Comparison of ENCODE assay signal across 18 cellular contexts in the genomic region with DNA sequence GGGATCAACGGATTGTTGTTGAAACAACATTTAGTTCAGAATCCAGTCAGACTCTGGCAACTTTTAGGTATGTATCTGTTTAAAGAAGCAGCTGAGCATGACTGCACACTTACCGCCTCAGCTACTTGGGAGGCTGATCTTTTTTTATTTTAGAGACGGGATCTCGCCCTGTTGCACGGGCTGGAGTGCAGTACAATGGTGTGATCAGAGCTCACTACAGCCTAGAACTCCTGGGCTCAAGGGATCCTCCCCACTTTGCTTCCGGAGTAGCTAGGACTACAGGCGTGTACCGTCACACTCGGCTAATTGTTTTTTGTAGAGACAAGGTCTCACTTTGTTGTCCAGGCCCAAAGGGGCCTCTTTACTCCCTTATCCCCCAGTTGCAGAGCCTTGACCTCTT. TPM values are rescaled to one million over a fixed set of nuclear protein-coding genes. Genes with fewer than 3 reads are reported as not detected.
DNase-seq lines count a peak whose midpoint lies in the region; ATAC-seq and TF ChIP-seq lines count a peak whose summit lies in the region.
"Had no signal": no experiment of that assay in that cellular context is flagged by ENCODE, and none has a peak within 500 bp of the region (broad histone marks: within the 10 kb centered on the region; RNA-seq: fewer than 3 reads in every experiment).

No MANE protein-coding gene starts in this region.

- 95 to 98% methylated on average over 8 to 9 of the region's 9 CpGs for WGBS in endodermal cell (ENCODE audit: insufficient coverage in 1 of 2, insufficient read length in 1 of 2), 2 experiments
- WGBS in thyroid gland, 2 donors = 34 to 38% methylated on average over 9 of the region's 9 CpGs

- TF ChIP-seq CTCF in endodermal cell (conservative IDR thresholded peaks at IDR 0.05) = no peak
- TF ChIP-seq CTCF in thyroid gland (IDR thresholded peaks at IDR 0.05) = no peak

- H3K27me3 Mint-ChIP-seq in activated naive CD4-positive, alpha-beta T cell treated with anti-CD3 and anti-CD28 coated beads, Interleukin-2, amount 10 ng/mL, durations not matched to agents 7 days and 5 days = no peaks in the 10 kb centered on the region
- H3K27me3 Mint-ChIP-seq in activated CD4-positive, alpha-beta memory T cell treated with anti-CD3 and anti-CD28 coated beads for 36 hours = no peaks in the 10 kb centered on the region
- peaks cover 7% of the 10 kb centered on the region for H3K27me3 Mint-ChIP-seq in endodermal cell (ENCODE audit: insufficient read depth)
- H3K27me3 Mint-ChIP-seq: dendritic cell treated with granulocyte-macrophage colony-stimulating factor and Interleukin-4, amounts not matched to agents 40 ng/mL and 50 ng/mL, for 4 days had no signal

- DNase-seq in activated naive CD4-positive, alpha-beta T cell treated with anti-CD3 and anti-CD28 coated beads, Interleukin-2, amount 10 ng/mL, durations not matched to agents 7 days and 5 days = no peak
- DNase-seq in activated naive CD4-positive, alpha-beta T cell (lab: John Stamatoyannopoulos, UW) = no peak
- no peak for DNase-seq in activated CD4-positive, alpha-beta memory T cell treated with anti-CD3 and anti-CD28 coated beads for 36 hours
- DNase-seq in endodermal cell (no peak), thyroid gland (peak; percentile 78 to 81), AG08395 (ENCODE audit: low spot score) (no peak), SW 1271 (lab: John Stamatoyannopoulos, UW) (no peak)
- DNase-seq: activated effector memory CD4-positive, alpha-beta T cell treated with anti-CD3 and anti-CD28 coated beads, Interleukin-2, amount 50 U/mL, for 16 hours; gastrocnemius medialis; GOT3; midbrain; NCI-H2171 treated with DMSO at 0.1 percent for 48 hours; NCI-H82; stimulated activated naive CD4-positive, alpha-beta T cell treated with Interleukin-2 at 50 U/mL for 16 hours; upper lobe of right lung had no signal

- H3K4me3 Mint-ChIP-seq in activated naive CD4-positive, alpha-beta T cell treated with anti-CD3 and anti-CD28 coated beads, Interleukin-2, amount 10 ng/mL, durations not matched to agents 7 days and 5 days = peak overlapping the region; percentile 88
- peak overlapping the region; percentile 20 for H3K4me3 Mint-ChIP-seq in activated CD4-positive, alpha-beta memory T cell treated with anti-CD3 and anti-CD28 coated beads for 36 hours
- peak overlapping the region; percentile 84 for H3K4me3 Mint-ChIP-seq in endodermal cell

- TF ChIP-seq POLR2A in thyroid gland (IDR thresholded peaks at IDR 0.05) = no peak

- peaks cover 11% of the 10 kb centered on the region for H3K36me3 Mint-ChIP-seq in activated naive CD4-positive, alpha-beta T cell treated with anti-CD3 and anti-CD28 coated beads, Interleukin-2, amount 10 ng/mL, durations not matched to agents 7 days and 5 days
- peaks cover 17% of the 10 kb centered on the region for H3K36me3 Mint-ChIP-seq in activated CD4-positive, alpha-beta memory T cell treated with anti-CD3 and anti-CD28 coated beads for 36 hours
- peaks cover 32% of the 10 kb centered on the region for H3K36me3 Mint-ChIP-seq in endodermal cell (ENCODE audit: low read depth)

- POLR2A ChIA-PET in activated CD4-positive, alpha-beta memory T cell treated with anti-CD3 and anti-CD28 coated beads for 36 hours (lab: Charles Lee) = no interaction called here

- no peak overlapping the region for H3K9ac ChIP-seq in endodermal cell (ENCODE audit: extremely low read depth, low read length, poor library complexity, severe bottlenecking)

- peaks cover 28% of the 10 kb centered on the region for H3K4me1 Mint-ChIP-seq in activated naive CD4-positive, alpha-beta T cell treated with anti-CD3 and anti-CD28 coated beads, Interleukin-2, amount 10 ng/mL, durations not matched to agents 7 days and 5 days
- peaks cover 21% of the 10 kb centered on the region for H3K4me1 Mint-ChIP-seq in activated CD4-positive, alpha-beta memory T cell treated with anti-CD3 and anti-CD28 coated beads for 36 hours (ENCODE audit: low read depth)
- peaks cover 4% of the 10 kb centered on the region for H3K4me1 Mint-ChIP-seq in endodermal cell

- peaks cover 40% of the 10 kb centered on the region for H3K36me3 ChIP-seq in endodermal cell (ENCODE audit: control insufficient read depth, insufficient read depth, low read length)
- H3K36me3 ChIP-seq in thyroid gland = peaks cover 5 to 24% of the 10 kb centered on the region in 2 donors

- CTCF ChIA-PET in activated naive CD4-positive, alpha-beta T cell treated with anti-CD3 and anti-CD28 coated beads, Interleukin-2, amount 10 ng/mL, durations not matched to agents 7 days and 5 days (lab: Charles Lee) = interaction anchor here (0.8 kb wide), 1 partner anchor 177 kb away, joined by 3 read pairs; no protein-coding TSS in a partner anchor
- CTCF ChIA-PET in activated CD4-positive, alpha-beta memory T cell treated with anti-CD3 and anti-CD28 coated beads for 36 hours (lab: Charles Lee) = interaction anchor here (1.5 to 3.3 kb wide), 2 partner anchors 47 to 270 kb away, joined by 4 to 18 read pairs; no protein-coding TSS in a partner anchor

- no peaks in the 10 kb centered on the region for H3K27me3 ChIP-seq in endodermal cell (ENCODE audit: control insufficient read depth, insufficient read depth, low read length, poor library complexity, severe bottlenecking)
- no peaks in the 10 kb centered on the region for H3K27me3 ChIP-seq in thyroid gland
- H3K27me3 ChIP-seq: gastrocnemius medialis, upper lobe of right lung had no signal

- H3K9me3 ChIP-seq in endodermal cell (ENCODE audit: control insufficient read depth, low read length) (no peaks in the 10 kb centered on the region), thyroid gland (no peaks in the 10 kb centered on the region)
- H3K9me3 ChIP-seq: gastrocnemius medialis, upper lobe of right lung had no signal

- H3K27ac Mint-ChIP-seq in activated naive CD4-positive, alpha-beta T cell treated with anti-CD3 and anti-CD28 coated beads, Interleukin-2, amount 10 ng/mL, durations not matched to agents 7 days and 5 days = no peak overlapping the region
- H3K27ac Mint-ChIP-seq in activated CD4-positive, alpha-beta memory T cell treated with anti-CD3 and anti-CD28 coated beads for 36 hours = no peak overlapping the region
- H3K27ac Mint-ChIP-seq in endodermal cell = no peak overlapping the region
- H3K27ac Mint-ChIP-seq: dendritic cell treated with granulocyte-macrophage colony-stimulating factor and Interleukin-4, amounts not matched to agents 40 ng/mL and 50 ng/mL, for 4 days had no signal

- ATAC-seq in HG03139 (IDR thresholded peaks at IDR 0.05; ENCODE audit: unreplicated experiment) = no peak
- ATAC-seq: gastrocnemius medialis, sciatic nerve, upper lobe of right lung had no signal

- intact Hi-C loops in activated CD4-positive, alpha-beta memory T cell treated with anti-CD3 and anti-CD28 coated beads for 36 hours (cut with micrococcal nuclease) = no loop called here
- intact Hi-C loops in thyroid gland (cut with DNase I) = no loop called here

- H3K4me1 ChIP-seq in endodermal cell (ENCODE audit: control insufficient read depth, insufficient read depth, low read length) (no peaks in the 10 kb centered on the region), thyroid gland (peaks cover 39 to 43% of the 10 kb centered on the region in 2 donors)

- no peak overlapping the region for H3K27ac ChIP-seq in endodermal cell (ENCODE audit: low read depth, low read length)
- peak overlapping the region; percentile 39 to 91 (median 88) for H3K27ac ChIP-seq in thyroid gland
- H3K27ac ChIP-seq: upper lobe of right lung had no signal

- no peaks in the 10 kb centered on the region for H3K9me3 Mint-ChIP-seq in activated naive CD4-positive, alpha-beta T cell treated with anti-CD3 and anti-CD28 coated beads, Interleukin-2, amount 10 ng/mL, durations not matched to agents 7 days and 5 days
- no peaks in the 10 kb centered on the region for H3K9me3 Mint-ChIP-seq in activated CD4-positive, alpha-beta memory T cell treated with anti-CD3 and anti-CD28 coated beads for 36 hours
- no peaks in the 10 kb centered on the region for H3K9me3 Mint-ChIP-seq in endodermal cell
- H3K9me3 Mint-ChIP-seq: dendritic cell treated with granulocyte-macrophage colony-stimulating factor and Interleukin-4, amounts not matched to agents 40 ng/mL and 50 ng/mL, for 4 days had no signal

- H3K4me3 ChIP-seq in endodermal cell (ENCODE audit: low read length) (no peak overlapping the region), thyroid gland (replicated peaks in 1 of 3) (no peak overlapping the region)
- H3K4me3 ChIP-seq: gastrocnemius medialis, upper lobe of right lung had no signal

RNA-seq across cellular contexts. Expression of a gene that starts 2.3 kb away (rescaled TPM):
- 10 to 100 TPM; 67.9 to 70.4 TPM for total RNA-seq in activated CD4-positive, alpha-beta memory T cell treated with anti-CD3 and anti-CD28 coated beads for 36 hours
- 100 to 1,000 TPM; 153 to 156 TPM for total RNA-seq in endodermal cell
- 85.2 TPM for polyA plus RNA-seq in endodermal cell (2013, experiment 1 of 2)
- polyA plus RNA-seq in endodermal cell (2013, experiment 2 of 2) = 78.0 TPM
- 100 to 1,000 TPM; 218 to 392 (median 285) TPM for total RNA-seq in thyroid gland

RNA-seq across cellular contexts. Expression of a gene that starts 20.2 kb away (rescaled TPM):
- 100 to 1,000 TPM; 126 to 133 TPM for total RNA-seq in activated CD4-positive, alpha-beta memory T cell treated with anti-CD3 and anti-CD28 coated beads for 36 hours
- 100 to 1,000 TPM; 118 to 159 TPM for total RNA-seq in endodermal cell
- 99.5 TPM for polyA plus RNA-seq in endodermal cell (2013, experiment 1 of 2)
- 88.3 TPM for polyA plus RNA-seq in endodermal cell (2013, experiment 2 of 2)
- total RNA-seq in thyroid gland = 10 to 100 TPM; 62.1 to 90.4 (median 75.0) TPM

RNA-seq across cellular contexts. Expression of a gene that starts 50.0 kb away (rescaled TPM):
- total RNA-seq in activated CD4-positive, alpha-beta memory T cell treated with anti-CD3 and anti-CD28 coated beads for 36 hours = 1,000 to 10,000 TPM; 3,430 to 3,468 TPM
- 1,000 to 10,000 TPM; 1,911 to 2,019 TPM for total RNA-seq in endodermal cell
- 2,841 TPM for polyA plus RNA-seq in endodermal cell (2013, experiment 1 of 2)
- 2,695 TPM for polyA plus RNA-seq in endodermal cell (2013, experiment 2 of 2)
- total RNA-seq in thyroid gland = 1,000 to 10,000 TPM; 5,127 to 8,436 (median 6,104) TPM

Comparison
In these comparisons a context has a peak if more than half of its experiments do, and no peak if none do; other contexts are left out.
1. DNase-seq: peak in thyroid gland (2 of 2); none in activated naive CD4-positive, alpha-beta T cell treated with anti-CD3 and anti-CD28 coated beads, Interleukin-2, amount 10 ng/mL, durations not matched to agents 7 days and 5 days (single experiment), activated naive CD4-positive, alpha-beta T cell (0 of 4), activated CD4-positive, alpha-beta memory T cell treated with anti-CD3 and anti-CD28 coated beads for 36 hours (single experiment), endodermal cell (single experiment), AG08395 (single experiment) and SW 1271 (0 of 2).
2. H3K4me3 Mint-ChIP-seq: peak in every context shown above with its lines; median percentile 88 in activated naive CD4-positive, alpha-beta T cell treated with anti-CD3 and anti-CD28 coated beads, Interleukin-2, amount 10 ng/mL, durations not matched to agents 7 days and 5 days; 84 in endodermal cell; 20 in activated CD4-positive, alpha-beta memory T cell treated with anti-CD3 and anti-CD28 coated beads for 36 hours.